Comparison of ENCODE assay signal across 2 cellular contexts in the genomic region with DNA sequence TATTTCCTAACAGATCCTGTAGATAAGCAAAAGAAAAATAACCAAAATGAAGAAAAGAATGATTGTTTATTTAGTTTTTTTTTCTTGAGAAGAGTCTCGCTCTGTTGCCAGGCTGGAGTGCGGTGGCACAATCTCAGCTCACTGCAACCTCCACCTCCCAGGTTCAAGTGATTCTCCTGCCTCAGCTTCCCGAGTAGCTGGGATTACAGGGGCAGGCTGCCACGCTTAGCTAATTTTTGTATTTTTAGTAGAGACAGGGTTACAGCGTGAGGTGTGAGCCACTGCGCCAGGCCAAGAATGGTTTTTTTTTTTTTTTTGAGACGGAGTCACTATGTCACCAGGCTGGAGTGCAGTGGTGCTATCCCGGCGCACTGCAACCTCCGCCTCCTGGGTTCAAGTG. TPM values are rescaled to one million over a fixed set of nuclear protein-coding genes. Genes with fewer than 3 reads are reported as not detected.
"Had no signal": no experiment of that assay in that cellular context is flagged by ENCODE, and none has a peak within 500 bp of the region (broad histone marks: within the 10 kb centered on the region; RNA-seq: fewer than 3 reads in every experiment).

No MANE protein-coding gene starts in this region.

RNA-seq across cellular contexts. Expression of a gene that starts 33.3 kb away (rescaled TPM):
- total RNA-seq: G401, GM12878 had no signal
- polyA plus RNA-seq: GM12878 had no signal
